17 cellular contexts compared by ENCODE assay signal in genomic region chr18:7579176-7579922, GRCh38.
"Had no signal": no experiment of that assay in that cellular context is flagged by ENCODE, and none has a peak within 500 bp of the region (broad histone marks: within the 10 kb centered on the region; RNA-seq: fewer than 3 reads in every experiment).

No MANE protein-coding gene starts in this region.

- H3K27ac Mint-ChIP-seq: activated CD4-positive, alpha-beta T cell treated with anti-CD3 and anti-CD28 coated beads, Interleukin-2, amount 10 ng/mL, durations not matched to agents 24 days and 14 days; activated naive CD8-positive, alpha-beta T cell treated with anti-CD3 and anti-CD28 coated beads, Interleukin-2, amount 10 ng/mL, durations not matched to agents 7 days and 5 days; T-helper 2 cell treated with Interferon-gamma antibody and Interleukin-4, amounts not matched to agents 5 μg/mL and 100 μg/mL, for 36 hours had no signal

- H3K27ac ChIP-seq: ascending aorta, esophagus muscularis mucosa, gastroesophageal sphincter, ovary, right lobe of liver, stomach, thoracic aorta had no signal

- H3K4me3 Mint-ChIP-seq: activated CD4-positive, alpha-beta T cell treated with anti-CD3 and anti-CD28 coated beads, Interleukin-2, amount 10 ng/mL, durations not matched to agents 24 days and 14 days; activated naive CD8-positive, alpha-beta T cell treated with anti-CD3 and anti-CD28 coated beads, Interleukin-2, amount 10 ng/mL, durations not matched to agents 7 days and 5 days; neural crest cell; T-helper 2 cell treated with Interferon-gamma antibody and Interleukin-4, amounts not matched to agents 5 μg/mL and 100 μg/mL, for 36 hours had no signal

- H3K27me3 Mint-ChIP-seq: activated CD4-positive, alpha-beta T cell treated with anti-CD3 and anti-CD28 coated beads, Interleukin-2, amount 10 ng/mL, durations not matched to agents 24 days and 14 days; activated naive CD8-positive, alpha-beta T cell treated with anti-CD3 and anti-CD28 coated beads, Interleukin-2, amount 10 ng/mL, durations not matched to agents 7 days and 5 days had no signal

- H3K9me3 ChIP-seq: ascending aorta, esophagus muscularis mucosa, gastroesophageal sphincter, heart right ventricle, ovary, right lobe of liver, stomach, thoracic aorta had no signal

- ATAC-seq: gastroesophageal sphincter, left colon, right lobe of liver had no signal

- H3K36me3 ChIP-seq: ascending aorta, esophagus muscularis mucosa, gastroesophageal sphincter, heart right ventricle, ovary, right lobe of liver, stomach, thoracic aorta had no signal

- H3K27me3 ChIP-seq: ascending aorta, esophagus muscularis mucosa, gastroesophageal sphincter, heart right ventricle, ovary, right lobe of liver, stomach had no signal

- H3K36me3 Mint-ChIP-seq: activated naive CD8-positive, alpha-beta T cell treated with anti-CD3 and anti-CD28 coated beads, Interleukin-2, amount 10 ng/mL, durations not matched to agents 7 days and 5 days had no signal

- H3K4me1 Mint-ChIP-seq: activated CD4-positive, alpha-beta T cell treated with anti-CD3 and anti-CD28 coated beads, Interleukin-2, amount 10 ng/mL, durations not matched to agents 24 days and 14 days; activated naive CD8-positive, alpha-beta T cell treated with anti-CD3 and anti-CD28 coated beads, Interleukin-2, amount 10 ng/mL, durations not matched to agents 7 days and 5 days had no signal

- H3K4me3 ChIP-seq: ascending aorta, esophagus muscularis mucosa, gastroesophageal sphincter, heart right ventricle, lung, ovary, right lobe of liver, stomach, thoracic aorta had no signal

- H3K9me3 Mint-ChIP-seq: activated CD4-positive, alpha-beta T cell treated with anti-CD3 and anti-CD28 coated beads, Interleukin-2, amount 10 ng/mL, durations not matched to agents 24 days and 14 days; neural crest cell; T-helper 2 cell treated with Interferon-gamma antibody and Interleukin-4, amounts not matched to agents 5 μg/mL and 100 μg/mL, for 36 hours had no signal

- DNase-seq: activated CD4-positive, alpha-beta T cell treated with anti-CD3 and anti-CD28 coated beads, Interleukin-2, amount 10 ng/mL, durations not matched to agents 24 days and 14 days; activated CD4-positive, CD25-positive, alpha-beta regulatory T cell; activated CD8-positive, alpha-beta memory T cell treated with anti-CD3 and anti-CD28 coated beads for 24 hours; activated naive CD8-positive, alpha-beta T cell treated with anti-CD3 and anti-CD28 coated beads, Interleukin-2, amount 10 ng/mL, durations not matched to agents 7 days and 5 days; heart right ventricle; left colon; ovary; right lobe of liver; stimulated activated CD4-positive, alpha-beta T cell treated with anti-CD3 and anti-CD28 coated beads, Interleukin-1b, Interleukin-23, amount 100 ng/mL, for 48 hours; stomach had no signal
